In the genomic region with DNA sequence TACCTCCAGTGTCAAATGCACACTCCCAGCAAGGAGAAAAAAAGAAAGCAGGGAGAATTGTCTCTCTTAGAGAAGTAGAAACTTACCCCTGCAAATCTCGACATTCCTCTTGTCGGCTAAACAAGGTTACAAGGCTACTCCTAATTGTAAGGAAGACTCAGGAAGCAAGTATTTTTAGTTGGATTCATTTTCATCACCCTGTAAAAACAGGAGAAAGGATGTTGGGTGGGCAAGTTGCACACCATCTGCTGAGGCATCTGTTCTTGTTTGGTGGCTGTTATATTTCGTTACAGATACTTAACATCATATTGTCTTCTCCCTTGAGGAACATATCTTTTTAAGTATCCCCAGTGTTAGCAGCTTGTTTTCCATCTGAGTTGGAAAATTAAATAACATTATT, we compare ENCODE assay signal across 21 cellular contexts.
"Had no signal": no experiment of that assay in that cellular context is flagged by ENCODE, and none has a peak within 500 bp of the region (broad histone marks: within the 10 kb centered on the region; RNA-seq: fewer than 3 reads in every experiment).

No MANE protein-coding gene starts in this region.

- DNase-seq: activated CD4-positive, alpha-beta T cell treated with anti-CD3 and anti-CD28 coated beads for 48 hours; activated CD4-positive, alpha-beta T cell treated with anti-CD3 and anti-CD28 coated beads, Interleukin-2, amount 50 U/mL, for 48 hours; activated CD8-positive, alpha-beta memory T cell treated with anti-CD3 and anti-CD28 coated beads, Interleukin-2, amount 50 U/mL, for 4 hours; activated effector memory CD4-positive, alpha-beta T cell treated with anti-CD3 and anti-CD28 coated beads, Interleukin-2, amount 50 U/mL, for 16 hours; activated naive CD4-positive, alpha-beta T cell treated with anti-CD3 and anti-CD28 coated beads, Interleukin-2, amount 50 U/mL, for 16 hours; activated T-cell treated with anti-CD3 and anti-CD28 coated beads, Interleukin-2, amount 50 U/mL, for 1 hour; amniotic stem cell; brain microvascular endothelial cell; foreskin fibroblast; heart left ventricle; left ventricle myocardium inferior; right cardiac atrium; spleen; stimulated activated naive CD4-positive, alpha-beta T cell treated with Interleukin-2 at 50 U/mL for 16 hours; T1000; testis; transverse colon; WERI-Rb-1 had no signal

- H3K4me1 ChIP-seq: testis, transverse colon had no signal

- H3K27ac ChIP-seq: brain microvascular endothelial cell, heart left ventricle, left ventricle myocardium inferior, spleen, testis, transverse colon, WERI-Rb-1 had no signal

- H3K4me3 ChIP-seq: heart left ventricle, left ventricle myocardium inferior, spleen, testis, transverse colon had no signal

- FAIRE-seq: astrocyte, endothelial cell of umbilical vein had no signal

- ATAC-seq: activated CD4-positive, CD25-positive, alpha-beta regulatory T cell treated with anti-CD3 and anti-CD28 coated beads, Interleukin-2, amount 50 U/mL, for 24 hours; heart left ventricle; right cardiac atrium had no signal

- H3K9me3 ChIP-seq: heart left ventricle, left ventricle myocardium inferior, spleen, testis, transverse colon had no signal

- H3K27me3 ChIP-seq: brain microvascular endothelial cell, heart left ventricle, spleen, testis, transverse colon had no signal

- H3K36me3 ChIP-seq: brain microvascular endothelial cell, heart left ventricle, left ventricle myocardium inferior, spleen, transverse colon, WERI-Rb-1 had no signal
